Comparison of ENCODE assay signal across 22 cellular contexts in the genomic region with DNA sequence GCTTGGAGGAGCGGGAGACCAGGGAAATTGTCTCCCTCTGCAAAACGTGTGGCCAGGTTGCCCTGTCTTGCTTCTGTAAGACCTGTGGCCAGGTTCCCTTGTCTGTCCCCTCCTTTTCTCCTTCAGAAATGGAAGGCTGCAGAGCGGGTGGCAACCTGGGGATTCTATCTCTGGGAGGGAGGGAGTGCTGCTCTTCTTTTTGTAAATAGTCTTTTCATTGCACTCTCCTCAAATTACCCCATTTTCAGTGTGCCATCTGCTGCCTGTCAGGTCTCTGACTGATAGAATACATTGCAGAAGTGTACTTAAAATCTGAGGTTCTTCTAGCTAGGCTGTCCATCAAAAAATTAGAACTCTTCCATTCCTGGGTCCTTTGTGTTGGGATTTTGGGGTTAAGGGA.
"Had no signal": no experiment of that assay in that cellular context is flagged by ENCODE, and none has a peak within 500 bp of the region (broad histone marks: within the 10 kb centered on the region; RNA-seq: fewer than 3 reads in every experiment).

No MANE protein-coding gene starts in this region.

- ATAC-seq: activated CD8-positive, alpha-beta T cell treated with anti-CD3 and anti-CD28 coated beads, Interleukin-2, amount 10 ng/mL, durations not matched to agents 7 days and 5 days; activated naive CD4-positive, alpha-beta T cell treated with anti-CD3 and anti-CD28 coated beads, Interleukin-2, amount 50 U/mL, for 72 hours; gastrocnemius medialis; naive thymus-derived CD4-positive, alpha-beta T cell had no signal

- H3K27ac ChIP-seq: ascending aorta, brain microvascular endothelial cell, coronary artery, esophagus muscularis mucosa, gastrocnemius medialis, left ventricle myocardium inferior, sigmoid colon, testis, uterus, VCaP had no signal

- H3K4me3 ChIP-seq: ascending aorta, coronary artery, esophagus muscularis mucosa, gastrocnemius medialis, left ventricle myocardium inferior, sigmoid colon, testis, uterus had no signal

- H3K27me3 Mint-ChIP-seq: activated CD4-positive, alpha-beta T cell treated with anti-CD3 and anti-CD28 coated beads, Interleukin-2, amount 10 ng/mL, durations not matched to agents 7 days and 5 days; naive thymus-derived CD4-positive, alpha-beta T cell had no signal

- H3K27ac Mint-ChIP-seq: activated CD4-positive, alpha-beta T cell treated with anti-CD3 and anti-CD28 coated beads, Interleukin-2, amount 10 ng/mL, durations not matched to agents 7 days and 5 days; activated CD8-positive, alpha-beta T cell treated with anti-CD3 and anti-CD28 coated beads, Interleukin-2, amount 10 ng/mL, durations not matched to agents 7 days and 5 days; activated naive CD4-positive, alpha-beta T cell treated with anti-CD3 and anti-CD28 coated beads, Interleukin-2, amount 50 U/mL, for 72 hours; naive thymus-derived CD4-positive, alpha-beta T cell had no signal

- H3K27me3 ChIP-seq: ascending aorta, brain microvascular endothelial cell, esophagus muscularis mucosa, gastrocnemius medialis, sigmoid colon, testis, uterus had no signal

- H3K4me3 Mint-ChIP-seq: activated CD4-positive, alpha-beta T cell treated with anti-CD3 and anti-CD28 coated beads, Interleukin-2, amount 10 ng/mL, durations not matched to agents 7 days and 5 days; activated CD8-positive, alpha-beta T cell treated with anti-CD3 and anti-CD28 coated beads, Interleukin-2, amount 10 ng/mL, durations not matched to agents 7 days and 5 days; naive thymus-derived CD4-positive, alpha-beta T cell; neural crest cell had no signal

- DNase-seq: activated CD4-positive, alpha-beta T cell treated with anti-CD3 and anti-CD28 coated beads, Interleukin-2, amount 10 ng/mL, durations not matched to agents 7 days and 5 days; activated CD4-positive, CD25-positive, alpha-beta regulatory T cell treated with anti-CD3 and anti-CD28 coated beads, Interleukin-2, amount 50 U/mL, for 72 hours; activated CD8-positive, alpha-beta T cell treated with anti-CD3 and anti-CD28 coated beads, Interleukin-2, amount 10 ng/mL, durations not matched to agents 7 days and 5 days; brain microvascular endothelial cell; central memory CD4-positive, alpha-beta T cell; gastrocnemius medialis; hippocampal formation; kidney glomerular epithelial cell; left ventricle myocardium inferior; naive thymus-derived CD4-positive, alpha-beta T cell; sigmoid colon; stimulated activated CD4-positive, alpha-beta T cell treated with anti-CD3 and anti-CD28 coated beads, Interleukin-4, amount 100 ng/mL, for 1 hour; stimulated activated naive CD4-positive, alpha-beta T cell; testis; trophoblast cell; uterus had no signal

- H3K9me3 Mint-ChIP-seq: activated CD4-positive, alpha-beta T cell treated with anti-CD3 and anti-CD28 coated beads, Interleukin-2, amount 10 ng/mL, durations not matched to agents 7 days and 5 days had no signal

- H3K36me3 Mint-ChIP-seq: activated naive CD4-positive, alpha-beta T cell treated with anti-CD3 and anti-CD28 coated beads, Interleukin-2, amount 50 U/mL, for 72 hours; naive thymus-derived CD4-positive, alpha-beta T cell had no signal

- H3K4me1 ChIP-seq: ascending aorta, esophagus muscularis mucosa, gastrocnemius medialis, left ventricle myocardium inferior, sigmoid colon, testis, uterus had no signal

- H3K36me3 ChIP-seq: ascending aorta, brain microvascular endothelial cell, esophagus muscularis mucosa, gastrocnemius medialis, left ventricle myocardium inferior, sigmoid colon, uterus had no signal

- H3K9me3 ChIP-seq: ascending aorta, gastrocnemius medialis, sigmoid colon, testis, uterus had no signal

- H3K4me1 Mint-ChIP-seq: activated CD4-positive, alpha-beta T cell treated with anti-CD3 and anti-CD28 coated beads, Interleukin-2, amount 10 ng/mL, durations not matched to agents 7 days and 5 days; naive thymus-derived CD4-positive, alpha-beta T cell; neural crest cell had no signal
